14 cellular contexts compared by ENCODE assay signal in genomic region chr4:101961144-101961543, GRCh38.
DNase-seq lines count a peak whose midpoint lies in the region; FAIRE-seq lines count a peak whose summit lies in the region.
"Had no signal": no experiment of that assay in that cellular context is flagged by ENCODE, and none has a peak within 500 bp of the region (broad histone marks: within the 10 kb centered on the region; RNA-seq: fewer than 3 reads in every experiment).

No MANE protein-coding gene starts in this region.

- DNase-seq in NCI-H146 (lab: John Stamatoyannopoulos, UW) (peak; percentile 5), NCI-H146 treated with DMSO at 0.1 percent for 48 hours (lab: John Stamatoyannopoulos, UW; ENCODE audit: unreplicated experiment) (no peak), RPMI7951 (ENCODE audit: low read depth) (peak; percentile 0), fibroblast of the conjunctiva (ENCODE audit: low read depth) (peak; percentile 1), urothelium cell line (ENCODE audit: low spot score) (peak; percentile 12), NCI-H82 treated with DMSO at 0.1 percent for 48 hours (lab: John Stamatoyannopoulos, UW; ENCODE audit: unreplicated experiment) (no peak), COLO668 (lab: John Stamatoyannopoulos, UW; ENCODE audit: unreplicated experiment) (no peak)
- DNase-seq in stimulated activated CD8-positive, alpha-beta memory T cell treated with anti-CD3 and anti-CD28 coated beads, Interleukin-4, amount 100 ng/mL, for 48 hours: no peak
- DNase-seq: activated naive CD4-positive, alpha-beta T cell treated with anti-CD3 and anti-CD28 coated beads for 36 hours; DMS153; NCI-H2081 treated with DMSO at 0.1 percent for 48 hours; nephron progenitor cell; RPMI8226 had no signal

- no peak for FAIRE-seq in urothelium cell line (lab: Jason Lieb, UNC)
- FAIRE-seq: H1 had no signal

Comparison
In these comparisons a context has a peak if more than half of its experiments do, and no peak if none do; other contexts are left out.
1. DNase-seq: peak in NCI-H146 (single experiment), RPMI7951 (single experiment), fibroblast of the conjunctiva (single experiment) and urothelium cell line (single experiment); none in NCI-H146 treated with DMSO at 0.1 percent for 48 hours (single experiment), NCI-H82 treated with DMSO at 0.1 percent for 48 hours (single experiment), COLO668 (single experiment) and stimulated activated CD8-positive, alpha-beta memory T cell treated with anti-CD3 and anti-CD28 coated beads, Interleukin-4, amount 100 ng/mL, for 48 hours (single experiment).